In the genomic region with DNA sequence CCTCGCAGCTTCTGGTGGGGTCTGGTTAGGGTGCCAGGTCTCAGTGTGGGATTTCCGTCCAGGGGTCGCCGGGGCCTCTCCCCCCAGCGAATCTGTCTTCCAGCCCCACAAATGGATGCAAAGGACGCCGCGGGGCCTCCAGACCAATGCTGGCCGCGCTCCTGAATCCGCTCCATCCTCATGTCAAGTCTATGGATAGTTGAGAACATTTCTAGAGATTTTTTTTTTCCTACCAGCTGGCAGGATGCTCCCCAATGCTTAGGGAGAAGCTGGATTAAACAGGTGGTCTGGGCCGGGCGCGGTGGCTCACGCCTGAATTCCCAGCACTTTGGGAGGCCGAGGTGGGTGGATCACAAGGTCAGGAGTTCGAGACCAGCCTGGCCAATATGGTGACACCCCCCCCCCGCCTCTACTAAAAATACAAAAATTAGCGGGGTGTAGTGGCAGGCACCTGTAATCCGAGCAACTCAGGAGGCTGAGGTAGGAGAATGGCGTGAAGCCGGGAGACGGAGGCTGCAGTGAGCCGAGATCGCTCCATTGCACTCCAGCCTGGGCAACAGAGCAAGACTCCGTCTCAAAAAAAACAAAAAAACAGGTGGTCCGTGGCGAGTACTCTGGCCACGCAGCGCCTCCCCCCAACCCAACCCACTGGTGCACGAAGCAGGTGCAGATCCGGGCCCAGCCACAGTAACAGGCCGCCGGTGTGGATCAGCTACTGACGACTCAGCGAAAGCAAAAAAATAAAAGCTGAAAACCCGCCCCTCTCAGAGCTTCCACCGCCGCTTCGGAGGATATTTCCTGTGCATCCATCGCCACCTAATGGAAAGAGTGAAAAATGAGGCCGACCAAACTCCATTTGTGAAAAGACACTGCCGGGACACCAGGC, we compare ENCODE assay signal across 8 cellular contexts. TPM values are rescaled to one million over a fixed set of nuclear protein-coding genes. Genes with fewer than 3 reads are reported as not detected.
DNase-seq lines count a peak whose midpoint lies in the region; ATAC-seq and TF ChIP-seq lines count a peak whose summit lies in the region.

No MANE protein-coding gene starts in this region.

- peak overlapping the region; percentile 14 for H3K27ac Mint-ChIP-seq in activated T-helper 1 cell treated with anti-CD3 and anti-CD28 coated beads, Interleukin-12 subunit alpha, Interleukin-12 subunit beta, Interleukin-2, Interleukin-4 antibody, amounts not matched to agents 30 ng/mL and 10 ng/mL and 1 ng/mL, durations not matched to agents 14 hours and 24 hours and 36 hours
- H3K27ac Mint-ChIP-seq in natural killer cell = peak overlapping the region; percentile 69 to 83

- H3K9me3 ChIP-seq in Karpas-422 (ENCODE audit: low read length) = no peaks in the 10 kb centered on the region

- no peak overlapping the region for H2AFZ ChIP-seq in Karpas-422 (ENCODE audit: low read length)

- no peaks in the 10 kb centered on the region for H3K79me2 ChIP-seq in Karpas-422 (ENCODE audit: low read length)

- H3K9ac ChIP-seq in Karpas-422 (ENCODE audit: low read length) = peak overlapping the region; percentile 48; the same call in 1 of the 2 replicates

- TF ChIP-seq CTCF in GM12864 (IDR thresholded peaks at IDR 0.05; ENCODE audit: low read depth, low read length, missing control alignments) (peak; percentile 69), fibroblast of pulmonary artery (IDR thresholded peaks at IDR 0.05; ENCODE audit: low read length, missing control alignments) (peak; percentile 72), natural killer cell (IDR thresholded peaks at IDR 0.05) (peak; percentile 23)

- no peaks in the 10 kb centered on the region for H3K36me3 ChIP-seq in Karpas-422 (ENCODE audit: insufficient read depth, low read length)

- H3K4me1 Mint-ChIP-seq in activated T-helper 1 cell treated with anti-CD3 and anti-CD28 coated beads, Interleukin-12 subunit alpha, Interleukin-12 subunit beta, Interleukin-2, Interleukin-4 antibody, amounts not matched to agents 30 ng/mL and 10 ng/mL and 1 ng/mL, durations not matched to agents 14 hours and 24 hours and 36 hours (ENCODE audit: low read depth) = peaks cover 14% of the 10 kb centered on the region
- H3K4me1 Mint-ChIP-seq in natural killer cell = peaks cover 12 to 17% of the 10 kb centered on the region in 2 donors

- H3K9me3 Mint-ChIP-seq in activated T-helper 1 cell treated with anti-CD3 and anti-CD28 coated beads, Interleukin-12 subunit alpha, Interleukin-12 subunit beta, Interleukin-2, Interleukin-4 antibody, amounts not matched to agents 30 ng/mL and 10 ng/mL and 1 ng/mL, durations not matched to agents 14 hours and 24 hours and 36 hours = no peaks in the 10 kb centered on the region
- H3K9me3 Mint-ChIP-seq in natural killer cell = no peaks in the 10 kb centered on the region

- H3K4me3 Mint-ChIP-seq in activated T-helper 1 cell treated with anti-CD3 and anti-CD28 coated beads, Interleukin-12 subunit alpha, Interleukin-12 subunit beta, Interleukin-2, Interleukin-4 antibody, amounts not matched to agents 30 ng/mL and 10 ng/mL and 1 ng/mL, durations not matched to agents 14 hours and 24 hours and 36 hours = peak overlapping the region; percentile 78
- H3K4me3 Mint-ChIP-seq in natural killer cell = peak overlapping the region; percentile 80

- DNase-seq in GM12864 (ENCODE audit: low read depth) = peak; percentile 44
- DNase-seq in Karpas-422 = peak; percentile 94
- peak; percentile 89 for DNase-seq in RPMI8226
- DNase-seq in activated T-helper 1 cell treated with anti-CD3 and anti-CD28 coated beads, Interleukin-12 subunit alpha, Interleukin-12 subunit beta, Interleukin-2, Interleukin-4 antibody, amounts not matched to agents 30 ng/mL and 10 ng/mL and 1 ng/mL, durations not matched to agents 14 hours and 24 hours and 36 hours (ENCODE audit: low spot score) = peak; percentile 75
- peak; percentile 89 for DNase-seq in fibroblast of pulmonary artery (ENCODE audit: low read depth)
- peak; percentile 45 for DNase-seq in natural killer cell
- DNase-seq in stimulated activated naive CD4-positive, alpha-beta T cell (lab: John Stamatoyannopoulos, UW) = peak; percentile 57 to 89 (median 82)

- H3K9me2 ChIP-seq in Karpas-422 (replicated peaks; ENCODE audit: insufficient read depth, low read length) = no peaks in the 10 kb centered on the region

- H3K27me3 ChIP-seq in Karpas-422 (ENCODE audit: low read length) = no peaks in the 10 kb centered on the region

- peaks cover 11% of the 10 kb centered on the region for H3K4me1 ChIP-seq in Karpas-422 (ENCODE audit: low read length)

- peak; percentile 50 to 54 (median 50) for ATAC-seq in natural killer cell
- no peak for ATAC-seq in GM19328 (IDR thresholded peaks at IDR 0.05; ENCODE audit: unreplicated experiment)

- peak overlapping the region; percentile 26 for H3K4me3 ChIP-seq in GM12864 (ENCODE audit: low read depth, low read length)
- H3K4me3 ChIP-seq in Karpas-422 (ENCODE audit: low read length) = peak overlapping the region; percentile 56; the same call in 1 of the 2 replicates
- H3K4me3 ChIP-seq in fibroblast of pulmonary artery (replicated peaks; ENCODE audit: low read depth, low read length) = peak overlapping the region; percentile 57

- intact Hi-C loops in activated T-helper 1 cell treated with anti-CD3 and anti-CD28 coated beads, Interleukin-12 subunit alpha, Interleukin-12 subunit beta, Interleukin-2, Interleukin-4 antibody, amounts not matched to agents 30 ng/mL and 10 ng/mL and 1 ng/mL, durations not matched to agents 14 hours and 24 hours and 36 hours (cut with micrococcal nuclease) = loop anchor here (1.0 to 5.0 kb wide), 8 partner anchors 16 to 838 kb away; partner anchors contain the start of genes GEMIN4, GLOD4, MRM3 and VPS53
- intact Hi-C loops in natural killer cell (cut with micrococcal nuclease) = loop anchor here (2.0 kb wide), 1 partner anchor 16 kb away; the partner anchor contains the start of gene TIMM22

- H3K27me3 Mint-ChIP-seq in activated T-helper 1 cell treated with anti-CD3 and anti-CD28 coated beads, Interleukin-12 subunit alpha, Interleukin-12 subunit beta, Interleukin-2, Interleukin-4 antibody, amounts not matched to agents 30 ng/mL and 10 ng/mL and 1 ng/mL, durations not matched to agents 14 hours and 24 hours and 36 hours (ENCODE audit: insufficient read depth) = peaks cover 31% of the 10 kb centered on the region
- peaks cover 16 to 22% of the 10 kb centered on the region in 2 donors for H3K27me3 Mint-ChIP-seq in natural killer cell (ENCODE audit: low read depth in 2 of 2)

- peak overlapping the region; percentile 69 for H3K4me2 ChIP-seq in Karpas-422 (ENCODE audit: low read depth, low read length, poor library complexity, severe bottlenecking)

- no peak overlapping the region for H3K27ac ChIP-seq in Karpas-422 (ENCODE audit: low read length)

- no peaks in the 10 kb centered on the region for H3K36me3 Mint-ChIP-seq in activated T-helper 1 cell treated with anti-CD3 and anti-CD28 coated beads, Interleukin-12 subunit alpha, Interleukin-12 subunit beta, Interleukin-2, Interleukin-4 antibody, amounts not matched to agents 30 ng/mL and 10 ng/mL and 1 ng/mL, durations not matched to agents 14 hours and 24 hours and 36 hours (ENCODE audit: low read depth)
- no peaks in the 10 kb centered on the region for H3K36me3 Mint-ChIP-seq in natural killer cell

- H4K20me1 ChIP-seq in Karpas-422 (ENCODE audit: insufficient read depth, low read depth, low read length) = 0 out of 2 replicates have a peak, but pooled peaks cover 11% of the 10 kb centered on the region

RNA-seq across cellular contexts. Expression of gene NXN, which starts 1.1 kb away (rescaled TPM):
- 1.1 TPM in 1 of 2 replicates, not detected in the other for total RNA-seq in Karpas-422 (2014; rRNA removed; shearing (Covaris generic); ENCODE audit: low replicate concordance)
- 0.24 and 0.31 TPM in 2 replicates for total RNA-seq in activated T-helper 1 cell treated with anti-CD3 and anti-CD28 coated beads, Interleukin-12 subunit alpha, Interleukin-12 subunit beta, Interleukin-2, Interleukin-4 antibody, amounts not matched to agents 30 ng/mL and 10 ng/mL and 1 ng/mL, durations not matched to agents 14 hours and 24 hours and 36 hours
- total RNA-seq in natural killer cell = under 1 TPM in 2 of 3 donors, not detected in 1; 0.14 to 0.55 TPM

RNA-seq across cellular contexts. Expression of gene TIMM22, which starts 16.3 kb away (rescaled TPM):
- 4.7 and 7.2 TPM in 2 replicates for total RNA-seq in Karpas-422 (2014; rRNA removed; shearing (Covaris generic); ENCODE audit: low replicate concordance)
- total RNA-seq in activated T-helper 1 cell treated with anti-CD3 and anti-CD28 coated beads, Interleukin-12 subunit alpha, Interleukin-12 subunit beta, Interleukin-2, Interleukin-4 antibody, amounts not matched to agents 30 ng/mL and 10 ng/mL and 1 ng/mL, durations not matched to agents 14 hours and 24 hours and 36 hours = 14.6 and 17.3 TPM in 2 replicates
- total RNA-seq in natural killer cell = 10 to 100 TPM in 1 of 3 donors, 1 to 10 TPM in 2; 7.8 to 11.3 (median 8.9) TPM

Comparison
In these comparisons a context has a peak if more than half of its experiments do, and no peak if none do; other contexts are left out.
1. DNase-seq: peak in every context shown above with its lines; median percentile 94 in Karpas-422; 89 in RPMI8226; 89 in fibroblast of pulmonary artery; 82 in stimulated activated naive CD4-positive, alpha-beta T cell; 75 in activated T-helper 1 cell treated with anti-CD3 and anti-CD28 coated beads, Interleukin-12 subunit alpha, Interleukin-12 subunit beta, Interleukin-2, Interleukin-4 antibody, amounts not matched to agents 30 ng/mL and 10 ng/mL and 1 ng/mL, durations not matched to agents 14 hours and 24 hours and 36 hours; 45 in natural killer cell; 44 in GM12864.